In the genomic region with DNA sequence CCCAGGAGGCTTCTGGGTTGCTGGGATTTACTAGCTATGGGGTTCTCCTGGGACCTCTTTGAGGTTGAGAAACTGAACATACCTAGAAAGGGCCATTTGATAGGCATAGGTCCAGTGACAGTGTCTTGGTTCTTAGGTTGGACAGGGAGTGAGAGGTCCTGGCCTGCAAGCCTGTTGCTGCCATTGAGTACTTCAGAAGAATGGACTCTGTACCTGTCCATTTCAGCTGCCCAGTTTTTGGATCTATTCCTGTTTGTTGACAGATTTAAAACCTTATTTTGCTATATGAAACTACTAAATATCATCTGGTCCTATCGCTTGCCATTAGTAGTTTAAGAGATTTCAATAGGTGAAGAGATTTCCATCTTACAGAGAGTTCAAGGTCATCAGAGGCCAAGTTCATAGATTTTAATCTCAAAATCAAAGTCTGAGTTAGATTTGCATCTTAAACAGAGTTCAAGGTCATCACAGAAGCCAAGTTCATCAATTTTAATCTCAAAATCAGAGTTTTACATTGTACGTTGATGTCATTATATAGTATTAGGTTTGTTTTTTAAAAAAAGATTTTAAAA, we compare ENCODE assay signal across 4 cellular contexts.
"Had no signal": no experiment of that assay in that cellular context is flagged by ENCODE, and none has a peak within 500 bp of the region (broad histone marks: within the 10 kb centered on the region; RNA-seq: fewer than 3 reads in every experiment).

No MANE protein-coding gene starts in this region.

- ATAC-seq: GM23338 had no signal

- H3K4me1 Mint-ChIP-seq: IgD-negative memory B cell had no signal

- H3K4me3 Mint-ChIP-seq: GM23338, H9, IgD-negative memory B cell had no signal

- DNase-seq: H9, HCEC 1CT had no signal

- H3K4me2 ChIP-seq: GM23338 had no signal

- H3K27ac Mint-ChIP-seq: GM23338, H9, IgD-negative memory B cell had no signal

- H3K9me3 Mint-ChIP-seq: GM23338, H9 had no signal

- H2AFZ ChIP-seq: GM23338 had no signal

- H3K4me3 ChIP-seq: GM23338 had no signal

- H3K36me3 Mint-ChIP-seq: IgD-negative memory B cell had no signal
